ENCODE assay signal across 15 cellular contexts in the genomic region with DNA sequence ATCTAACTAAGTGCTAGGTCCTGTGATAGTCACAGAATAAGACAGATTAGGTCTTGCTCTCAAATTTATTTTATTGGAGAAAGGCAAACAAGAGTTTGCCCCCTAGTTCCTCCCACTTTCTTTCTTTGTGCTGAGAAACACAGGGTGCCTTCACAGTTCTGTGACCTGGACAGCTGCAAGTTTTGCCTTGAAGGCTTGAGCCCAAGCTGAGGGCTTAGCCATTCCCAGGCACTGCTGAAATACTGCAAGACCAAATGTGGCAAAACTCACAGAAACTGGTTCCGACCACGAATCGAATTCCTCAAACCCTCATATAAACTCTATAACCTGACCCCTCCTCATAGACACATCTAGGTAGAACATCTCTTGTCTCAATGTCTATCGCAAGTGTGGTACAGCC.
A peak's percentile ranks its signal among the peaks of the same experiment; 100 is the strongest.
DNase-seq lines count a peak whose midpoint lies in the region; ATAC-seq and TF ChIP-seq lines count a peak whose summit lies in the region.
"Had no signal": no experiment of that assay in that cellular context is flagged by ENCODE, and none has a peak within 500 bp of the region (broad histone marks: within the 10 kb centered on the region; RNA-seq: fewer than 3 reads in every experiment).

No MANE protein-coding gene starts in this region.

- peak overlapping the region; percentile 26 for H3K27ac Mint-ChIP-seq in T-helper 2 cell treated with Interferon-gamma antibody and Interleukin-4, amounts not matched to agents 5 μg/mL and 100 μg/mL, for 36 hours
- H3K27ac Mint-ChIP-seq in WTC11 (peak overlapping the region; percentile 20), type B pancreatic cell (peak overlapping the region; percentile 18)

- ATAC-seq in WTC11 = no peak
- no peak for ATAC-seq in GM18858 (IDR thresholded peaks at IDR 0.05; ENCODE audit: unreplicated experiment)

- H3K27me3 Mint-ChIP-seq in T-helper 2 cell treated with Interferon-gamma antibody and Interleukin-4, amounts not matched to agents 5 μg/mL and 100 μg/mL, for 36 hours (ENCODE audit: low read depth) = no peaks in the 10 kb centered on the region
- H3K27me3 Mint-ChIP-seq in WTC11 (ENCODE audit: low read depth) = no peaks in the 10 kb centered on the region
- no peaks in the 10 kb centered on the region for H3K27me3 Mint-ChIP-seq in type B pancreatic cell
- H3K27me3 Mint-ChIP-seq: CD8-positive, alpha-beta memory T cell had no signal

- no peak for DNase-seq in T-helper 2 cell treated with Interferon-gamma antibody and Interleukin-4, amounts not matched to agents 5 μg/mL and 100 μg/mL, for 36 hours (ENCODE audit: low spot score)
- no peak for DNase-seq in T-helper 2 cell
- DNase-seq in WTC11 (ENCODE audit: low spot score) = no peak
- peak; percentile 65 for DNase-seq in myocyte (ENCODE audit: low read depth)
- DNase-seq in type B pancreatic cell (ENCODE audit: extremely low spot score, unreplicated experiment) = no peak
- no peak for DNase-seq in activated effector memory CD4-positive, alpha-beta T cell treated with anti-CD3 and anti-CD28 coated beads, Interleukin-2, amount 50 U/mL, for 16 hours
- no peak for DNase-seq in medulla oblongata (ENCODE audit: extremely low spot score)
- DNase-seq: CD8-positive, alpha-beta memory T cell; DMS 273 treated with DMSO at 0.1 percent for 48 hours; NCI-H1092; NCI-H1694; NCI-H2107; NCI-H226; NCI-H526 treated with DMSO at 0.1 percent for 48 hours had no signal

- TF ChIP-seq CTCF in WTC11 (IDR thresholded peaks at IDR 0.05) (no peak), type B pancreatic cell (conservative IDR thresholded peaks at IDR 0.05) (no peak)

- H3K36me3 Mint-ChIP-seq in T-helper 2 cell treated with Interferon-gamma antibody and Interleukin-4, amounts not matched to agents 5 μg/mL and 100 μg/mL, for 36 hours (ENCODE audit: low read depth) = peaks cover 22% of the 10 kb centered on the region
- peaks cover 9% of the 10 kb centered on the region; the same call in 1 of the 2 replicates for H3K36me3 Mint-ChIP-seq in WTC11
- peaks cover 28% of the 10 kb centered on the region for H3K36me3 Mint-ChIP-seq in type B pancreatic cell

- H3K4me1 Mint-ChIP-seq in T-helper 2 cell treated with Interferon-gamma antibody and Interleukin-4, amounts not matched to agents 5 μg/mL and 100 μg/mL, for 36 hours (ENCODE audit: low read depth) = peaks cover 48% of the 10 kb centered on the region
- H3K4me1 Mint-ChIP-seq in WTC11 = peaks cover 68% of the 10 kb centered on the region
- H3K4me1 Mint-ChIP-seq in type B pancreatic cell (ENCODE audit: unreplicated experiment) = peaks cover 47% of the 10 kb centered on the region

- H3K9me3 Mint-ChIP-seq in T-helper 2 cell treated with Interferon-gamma antibody and Interleukin-4, amounts not matched to agents 5 μg/mL and 100 μg/mL, for 36 hours = no peaks in the 10 kb centered on the region
- H3K9me3 Mint-ChIP-seq in WTC11 = peaks cover 9% of the 10 kb centered on the region
- H3K9me3 Mint-ChIP-seq in type B pancreatic cell = no peaks in the 10 kb centered on the region
- H3K9me3 Mint-ChIP-seq: CD8-positive, alpha-beta memory T cell had no signal

- POLR2A ChIA-PET in WTC11 (lab: Charles Lee) = no interaction called here

- H3K4me3 Mint-ChIP-seq in T-helper 2 cell treated with Interferon-gamma antibody and Interleukin-4, amounts not matched to agents 5 μg/mL and 100 μg/mL, for 36 hours = no peak overlapping the region
- H3K4me3 Mint-ChIP-seq in WTC11 (no peak overlapping the region), type B pancreatic cell (no peak overlapping the region)
- H3K4me3 Mint-ChIP-seq: CD8-positive, alpha-beta memory T cell had no signal

- CTCF ChIA-PET in WTC11 (lab: Charles Lee) = no interaction called here

TF ChIP-seq in WTC11, 78 proteins besides CTCF, POLR2A, EP300 and RAD21:
- TF ChIP-seq TP53 (CRISPR knock-in tag; IDR thresholded peaks at IDR 0.05) (no peak), GRHL2 (CRISPR knock-in tag; IDR thresholded peaks at IDR 0.05; ENCODE audit: insufficient replicate concordance, severe bottlenecking) (no peak), ZNF138 (CRISPR knock-in tag; conservative IDR thresholded peaks at IDR 0.05) (no peak), NFE2L1 (CRISPR knock-in tag; IDR thresholded peaks at IDR 0.05) (no peak), NR2C2 (CRISPR knock-in tag; IDR thresholded peaks at IDR 0.05) (no peak), HMGA2 (CRISPR knock-in tag; IDR thresholded peaks at IDR 0.05) (no peak), ATF1 (CRISPR knock-in tag; IDR thresholded peaks at IDR 0.05) (no peak)
- TF ChIP-seq, protein P1, sequence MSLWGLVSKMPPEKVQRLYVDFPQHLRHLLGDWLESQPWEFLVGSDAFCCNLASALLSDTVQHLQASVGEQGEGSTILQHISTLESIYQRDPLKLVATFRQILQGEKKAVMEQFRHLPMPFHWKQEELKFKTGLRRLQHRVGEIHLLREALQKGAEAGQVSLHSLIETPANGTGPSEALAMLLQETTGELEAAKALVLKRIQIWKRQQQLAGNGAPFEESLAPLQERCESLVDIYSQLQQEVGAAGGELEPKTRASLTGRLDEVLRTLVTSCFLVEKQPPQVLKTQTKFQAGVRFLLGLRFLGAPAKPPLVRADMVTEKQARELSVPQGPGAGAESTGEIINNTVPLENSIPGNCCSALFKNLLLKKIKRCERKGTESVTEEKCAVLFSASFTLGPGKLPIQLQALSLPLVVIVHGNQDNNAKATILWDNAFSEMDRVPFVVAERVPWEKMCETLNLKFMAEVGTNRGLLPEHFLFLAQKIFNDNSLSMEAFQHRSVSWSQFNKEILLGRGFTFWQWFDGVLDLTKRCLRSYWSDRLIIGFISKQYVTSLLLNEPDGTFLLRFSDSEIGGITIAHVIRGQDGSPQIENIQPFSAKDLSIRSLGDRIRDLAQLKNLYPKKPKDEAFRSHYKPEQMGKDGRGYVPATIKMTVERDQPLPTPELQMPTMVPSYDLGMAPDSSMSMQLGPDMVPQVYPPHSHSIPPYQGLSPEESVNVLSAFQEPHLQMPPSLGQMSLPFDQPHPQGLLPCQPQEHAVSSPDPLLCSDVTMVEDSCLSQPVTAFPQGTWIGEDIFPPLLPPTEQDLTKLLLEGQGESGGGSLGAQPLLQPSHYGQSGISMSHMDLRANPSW (CRISPR knock-in tag; conservative IDR thresholded peaks at IDR 0.05; ENCODE audit: low read depth) = no peak
- TF ChIP-seq, protein P2, sequence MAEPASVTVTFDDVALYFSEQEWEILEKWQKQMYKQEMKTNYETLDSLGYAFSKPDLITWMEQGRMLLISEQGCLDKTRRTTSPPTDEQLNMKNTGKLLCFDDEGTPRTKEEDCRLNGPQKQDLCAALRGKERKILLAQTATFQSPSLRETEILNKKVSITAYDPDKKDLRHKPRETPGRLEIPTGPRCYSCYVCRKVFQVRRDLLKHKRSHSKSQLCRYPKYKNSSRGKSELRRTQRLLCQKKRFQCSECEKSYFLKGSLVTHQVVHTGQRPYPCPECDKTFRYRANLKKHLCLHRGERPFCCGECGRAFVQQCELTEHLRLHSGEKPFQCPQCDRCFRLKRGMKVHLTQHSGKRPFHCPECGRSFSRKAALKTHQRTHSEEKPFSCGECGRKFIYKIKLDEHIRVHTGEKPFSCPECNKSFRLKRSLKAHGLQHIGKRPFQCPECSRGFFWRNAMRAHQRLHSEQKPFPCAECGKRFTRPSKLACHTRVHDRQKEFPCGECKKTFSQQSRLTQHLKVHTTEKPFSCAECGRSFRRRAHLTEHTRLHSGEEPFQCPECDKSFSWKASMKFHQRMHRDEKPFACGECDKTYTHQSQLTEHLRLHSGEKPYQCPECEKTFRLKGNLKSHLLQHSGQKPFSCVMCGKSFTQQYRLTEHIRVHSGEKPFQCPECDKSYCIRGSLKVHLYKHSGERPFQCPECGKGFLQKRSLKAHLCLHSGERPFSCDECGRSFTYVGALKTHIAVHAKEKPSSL (CRISPR knock-in tag; conservative IDR thresholded peaks at IDR 0.05) = no peak
- TF ChIP-seq, protein P3, sequence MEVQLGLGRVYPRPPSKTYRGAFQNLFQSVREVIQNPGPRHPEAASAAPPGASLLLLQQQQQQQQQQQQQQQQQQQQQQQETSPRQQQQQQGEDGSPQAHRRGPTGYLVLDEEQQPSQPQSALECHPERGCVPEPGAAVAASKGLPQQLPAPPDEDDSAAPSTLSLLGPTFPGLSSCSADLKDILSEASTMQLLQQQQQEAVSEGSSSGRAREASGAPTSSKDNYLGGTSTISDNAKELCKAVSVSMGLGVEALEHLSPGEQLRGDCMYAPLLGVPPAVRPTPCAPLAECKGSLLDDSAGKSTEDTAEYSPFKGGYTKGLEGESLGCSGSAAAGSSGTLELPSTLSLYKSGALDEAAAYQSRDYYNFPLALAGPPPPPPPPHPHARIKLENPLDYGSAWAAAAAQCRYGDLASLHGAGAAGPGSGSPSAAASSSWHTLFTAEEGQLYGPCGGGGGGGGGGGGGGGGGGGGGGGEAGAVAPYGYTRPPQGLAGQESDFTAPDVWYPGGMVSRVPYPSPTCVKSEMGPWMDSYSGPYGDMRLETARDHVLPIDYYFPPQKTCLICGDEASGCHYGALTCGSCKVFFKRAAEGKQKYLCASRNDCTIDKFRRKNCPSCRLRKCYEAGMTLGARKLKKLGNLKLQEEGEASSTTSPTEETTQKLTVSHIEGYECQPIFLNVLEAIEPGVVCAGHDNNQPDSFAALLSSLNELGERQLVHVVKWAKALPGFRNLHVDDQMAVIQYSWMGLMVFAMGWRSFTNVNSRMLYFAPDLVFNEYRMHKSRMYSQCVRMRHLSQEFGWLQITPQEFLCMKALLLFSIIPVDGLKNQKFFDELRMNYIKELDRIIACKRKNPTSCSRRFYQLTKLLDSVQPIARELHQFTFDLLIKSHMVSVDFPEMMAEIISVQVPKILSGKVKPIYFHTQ (CRISPR knock-in tag; IDR thresholded peaks at IDR 0.05) = no peak
